Comparison of ENCODE assay signal across 12 cellular contexts in the genomic region with DNA sequence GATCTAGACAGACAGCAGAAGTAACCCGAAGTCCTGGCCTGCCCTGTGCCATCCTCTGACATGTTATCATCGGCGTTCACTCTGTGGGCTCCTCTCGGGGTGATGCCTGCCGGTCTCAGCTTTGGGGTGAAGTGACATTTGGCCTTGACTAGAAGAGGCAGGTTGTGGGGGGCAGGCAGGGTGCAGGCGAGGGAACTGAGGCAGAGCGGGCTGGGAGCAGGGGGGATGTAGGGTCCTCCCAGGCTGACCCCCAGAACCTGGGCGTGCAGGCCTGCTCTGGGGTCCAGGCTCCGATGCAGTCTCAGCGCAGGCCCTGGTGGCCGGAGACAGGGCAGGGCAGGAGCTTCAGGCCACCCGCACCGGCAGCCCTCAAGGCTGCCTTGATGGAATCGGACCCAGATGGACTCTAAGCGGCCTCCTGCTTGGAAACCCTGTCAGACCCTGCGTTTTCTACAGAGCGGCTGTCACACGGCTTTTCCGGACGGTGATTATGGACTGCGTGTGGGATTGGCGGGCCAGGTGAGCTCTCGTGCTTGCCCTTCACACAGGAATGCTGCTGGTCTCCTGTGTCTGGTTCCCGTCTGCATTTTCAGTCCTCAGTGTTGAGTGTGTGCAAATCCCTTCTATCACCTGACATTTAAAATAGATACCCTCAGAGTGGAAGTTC. TPM values are rescaled to one million over a fixed set of nuclear protein-coding genes. Genes with fewer than 3 reads are reported as not detected.
DNase-seq lines count a peak whose midpoint lies in the region; ATAC-seq, FAIRE-seq and TF ChIP-seq lines count a peak whose summit lies in the region.
"Had no signal": no experiment of that assay in that cellular context is flagged by ENCODE, and none has a peak within 500 bp of the region (broad histone marks: within the 10 kb centered on the region; RNA-seq: fewer than 3 reads in every experiment).

No MANE protein-coding gene starts in this region.

- TF ChIP-seq RAD21 in HepG2 (CRISPR knock-in tag; IDR thresholded peaks at IDR 0.05) = no peak

- FAIRE-seq in HepG2 (lab: Jason Lieb, UNC) = no peak

- H3K4me3 ChIP-seq in HUES48 (ENCODE audit: low read depth, low read length) = 0 out of 2 replicates have a peak overlapping the region, but pooled peaks have one; percentile 1
- H3K4me3 ChIP-seq in HepG2 (replicated peaks in 1 of 3; ENCODE audit: insufficient read depth in 1 of 3, low read depth in 2 of 3, low read length in 3 of 3) = peak overlapping the region; percentile 55 to 71 (median 58); a peak in 5 of 6 replicates

- TF ChIP-seq CTCF in HepG2 (CRISPR knock-in tag; IDR thresholded peaks at IDR 0.05) = no peak

- H3K27me3 ChIP-seq in HUES48 (ENCODE audit: control insufficient read depth, insufficient read depth, low read length) = no peaks in the 10 kb centered on the region
- peaks cover 5 to 42% of the 10 kb centered on the region in 2 experiments; a peak in 4 of 5 replicates for H3K27me3 ChIP-seq in HepG2 (ENCODE audit: control insufficient read depth in 1 of 2, insufficient read depth in 2 of 2, low read length in 2 of 2)

- peak; percentile 38 for ATAC-seq in HepG2
- ATAC-seq in HG02973 (IDR thresholded peaks at IDR 0.05; ENCODE audit: unreplicated experiment) = no peak
- ATAC-seq in esophagus mucosa = no peak
- no peak for ATAC-seq in GM21390 (IDR thresholded peaks at IDR 0.05; ENCODE audit: unreplicated experiment)

- peak overlapping the region; percentile 88 for H3K4me2 ChIP-seq in HepG2 (ENCODE audit: low read depth, low read length)

- H3K27ac ChIP-seq in HUES48 (ENCODE audit: low read depth, low read length) (no peak overlapping the region), caudate nucleus (ENCODE audit: low read depth, low read length) (peak overlapping the region; percentile 92), HepG2 (ENCODE audit: extremely low read length, insufficient read depth, low read length) (no peak overlapping the region), substantia nigra (ENCODE audit: low read depth, low read length, poor library complexity, severe bottlenecking) (peak overlapping the region; percentile 86)
- H3K27ac ChIP-seq: epithelial cell of prostate had no signal

- no peaks in the 10 kb centered on the region for H4K20me1 ChIP-seq in HepG2 (ENCODE audit: insufficient read depth, low read length)

- TF ChIP-seq EP300 in HepG2 (IDR thresholded peaks at IDR 0.05; ENCODE audit: low read depth in 2 of 2, low read length in 2 of 2) = no peak
- TF ChIP-seq EP300 in HepG2 (CRISPR knock-in tag; IDR thresholded peaks at IDR 0.05; ENCODE audit: borderline replicate concordance) = no peak

- H3K9me3 ChIP-seq in HUES48 (ENCODE audit: control insufficient read depth, insufficient read depth, low read length) (no peaks in the 10 kb centered on the region), HepG2 (ENCODE audit: low read length) (no peaks in the 10 kb centered on the region)

- intact Hi-C loops in HepG2 (cut with micrococcal nuclease; ENCODE audit: unreplicated experiment) = no loop called here

- no peak for TF ChIP-seq POLR2A in HepG2 (IDR thresholded peaks at IDR 0.05; ENCODE audit: insufficient read depth in 1 of 2, low read depth in 2 of 2, low read length in 2 of 2)

- no peaks in the 10 kb centered on the region for H3K36me3 ChIP-seq in HUES48 (ENCODE audit: control insufficient read depth, insufficient read depth, low read length)
- H3K36me3 ChIP-seq in HepG2 (replicated peaks in 1 of 2; ENCODE audit: control insufficient read depth in 1 of 2, insufficient read depth in 2 of 2, low read length in 2 of 2) = no peaks in the 10 kb centered on the region

- CTCF ChIA-PET in HepG2 (lab: Yijun Ruan, JAX; ENCODE audit: low intra/inter-chr PET ratio, low total read pairs) = no interaction called here

- DNase-seq in caudate nucleus (lab: John Stamatoyannopoulos, UW) = peak in 1 of 61 donors; percentile 51
- no peak for DNase-seq in HepG2 (ENCODE audit: low spot score)
- DNase-seq in substantia nigra (lab: John Stamatoyannopoulos, UW) = peak in 1 of 49 donors; percentile 58
- DNase-seq in anterior cingulate cortex (lab: John Stamatoyannopoulos, UW) = no peak
- DNase-seq: activated T-cell treated with anti-CD3 and anti-CD28 coated beads, Interleukin-2, amount 50 U/mL, for 24 hours; stimulated activated CD4-positive, alpha-beta T cell treated with anti-CD3 and anti-CD28 coated beads, Interleukin-1b, Interleukin-23, amount 100 ng/mL, for 48 hours had no signal

- H3K4me1 ChIP-seq in HUES48 (ENCODE audit: control insufficient read depth, insufficient read depth, low read length) = peaks cover 17% of the 10 kb centered on the region
- peaks cover 22% of the 10 kb centered on the region for H3K4me1 ChIP-seq in HepG2 (ENCODE audit: insufficient read depth, low read length)

- BruUV-seq in HepG2 (replicated peaks; lab: Mats Ljungman, UMichigan) = no TSS peak

- no peak overlapping the region for H2AFZ ChIP-seq in HepG2 (ENCODE audit: low read length)

- H3K79me2 ChIP-seq in HepG2 (ENCODE audit: insufficient read depth, low read length) = no peaks in the 10 kb centered on the region

- in situ Hi-C loops in HepG2 (cut with HindIII; ENCODE audit: extremely low pct_ligation_motif_present, low pct_unique_long_range_greater_than_20kb) = no loop called here

- WGBS in HepG2 (ENCODE audit: low lambda C conversion rate) = 46% methylated on average over 8 of the region's 24 CpGs

- POLR2A ChIA-PET in HepG2 (lab: Yijun Ruan, JAX) = no interaction called here

- no peak overlapping the region for H3K9ac ChIP-seq in HUES48 (ENCODE audit: low read depth, low read length)
- no peak overlapping the region for H3K9ac ChIP-seq in HepG2 (ENCODE audit: insufficient read depth, low read depth, low read length)

TF ChIP-seq in HepG2, 621 proteins besides CTCF, POLR2A, EP300 and RAD21:
- TF ChIP-seq MEIS1 (CRISPR knock-in tag; IDR thresholded peaks at IDR 0.05; ENCODE audit: borderline replicate concordance) (no peak), ZNF326 (CRISPR knock-in tag; IDR thresholded peaks at IDR 0.05; ENCODE audit: borderline replicate concordance) (no peak), SPEN (CRISPR knock-in tag; IDR thresholded peaks at IDR 0.05; ENCODE audit: low read depth) (peak; percentile 50; the same call in 1 of the 2 replicates), ZSCAN25 (CRISPR knock-in tag; IDR thresholded peaks at IDR 0.05) (0 out of 2 replicates have a peak, but pooled peaks have one; percentile 20), ZNF460 (CRISPR knock-in tag; IDR thresholded peaks at IDR 0.05; ENCODE audit: borderline replicate concordance) (no peak)
- TF ChIP-seq, protein P1, sequence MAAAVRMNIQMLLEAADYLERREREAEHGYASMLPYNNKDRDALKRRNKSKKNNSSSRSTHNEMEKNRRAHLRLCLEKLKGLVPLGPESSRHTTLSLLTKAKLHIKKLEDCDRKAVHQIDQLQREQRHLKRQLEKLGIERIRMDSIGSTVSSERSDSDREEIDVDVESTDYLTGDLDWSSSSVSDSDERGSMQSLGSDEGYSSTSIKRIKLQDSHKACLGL (CRISPR knock-in tag; IDR thresholded peaks at IDR 0.05) = 0 out of 2 replicates have a peak, but pooled peaks have one; percentile 46

RNA-seq across cellular contexts. Expression of gene JAKMIP3, which starts 0.8 kb away (rescaled TPM):
- total RNA-seq in HepG2 (2016; rRNA removed; fragmentation: Illumina TruSeq; extraction: Trizol) (0.04 and 0.11 TPM in 2 replicates), esophagus mucosa (0.04 TPM)
- total RNA-seq in HepG2 (2016; cell fraction: cytosol; rRNA removed; fragmentation: Illumina TruSeq; extraction: Trizol; ENCODE audit: low read depth) = not detected in 2 replicates
- total RNA-seq in HepG2 (2016; cell fraction: insoluble cytoplasmic fraction; rRNA removed; fragmentation: Illumina TruSeq; extraction: Trizol) = 0.11 TPM in 1 of 2 replicates, not detected in the other
- total RNA-seq in HepG2 (2016; cell fraction: membrane; rRNA removed; fragmentation: Illumina TruSeq; extraction: Trizol) = 0.03 TPM in 2 replicates
- total RNA-seq in HepG2 (2016; cell fraction: nucleus; rRNA removed; fragmentation: Illumina TruSeq; extraction: Trizol) = 0.12 and 0.22 TPM in 2 replicates
- polyA plus RNA-seq in HepG2 (2011; rRNA removed) = 0.03 and 0.12 TPM in 2 replicates
- polyA plus RNA-seq in HepG2 (2011; cell fraction: cytosol; rRNA removed) = 0.01 and 0.03 TPM in 2 replicates
- 0.40 and 0.45 TPM in 2 replicates for polyA plus RNA-seq in HepG2 (2011; cell fraction: nucleus; rRNA removed)
- 0.07 and 0.12 TPM in 2 replicates for polyA plus RNA-seq in HepG2 (2012)
- polyA plus RNA-seq in HepG2 (2016; cell fraction: cytosol; fragmentation: Illumina TruSeq; extraction: Trizol; ENCODE audit: low read depth) = 0.02 TPM in 1 of 2 replicates, not detected in the other
- 0.04 and 0.08 TPM in 2 replicates for polyA plus RNA-seq in HepG2 (2016; cell fraction: insoluble cytoplasmic fraction; fragmentation: Illumina TruSeq; extraction: Trizol; ENCODE audit: low read depth)
- polyA plus RNA-seq in HepG2 (2016; cell fraction: membrane; fragmentation: Illumina TruSeq; extraction: Trizol; ENCODE audit: low read depth) = 0.03 TPM in 1 of 2 replicates, not detected in the other
- 0.45 and 0.53 TPM in 2 replicates for polyA plus RNA-seq in HepG2 (2016; cell fraction: nucleus; fragmentation: Illumina TruSeq; extraction: Trizol; ENCODE audit: insufficient read depth, low read depth)
- polyA minus RNA-seq in HepG2 (2011; rRNA and poly(A)+ RNA removed; ENCODE audit: low replicate concordance) = 0.07 TPM in 1 of 2 replicates, not detected in the other
- polyA minus RNA-seq in HepG2 (2011; cell fraction: cytosol; rRNA and poly(A)+ RNA removed) = not detected in 2 replicates
- 0.12 and 0.26 TPM in 2 replicates for polyA minus RNA-seq in HepG2 (2011; cell fraction: nucleus; rRNA and poly(A)+ RNA removed)
- polyA plus RNA-seq: IgD-negative memory B cell had no signal

Comparison
In these comparisons a context has a peak if more than half of its experiments do, and no peak if none do; other contexts are left out.
1. H3K27ac ChIP-seq: peak in caudate nucleus (single experiment) and substantia nigra (single experiment); none in HUES48 (single experiment) and HepG2 (single experiment).